18 cellular contexts compared by ENCODE assay signal in the genomic region with DNA sequence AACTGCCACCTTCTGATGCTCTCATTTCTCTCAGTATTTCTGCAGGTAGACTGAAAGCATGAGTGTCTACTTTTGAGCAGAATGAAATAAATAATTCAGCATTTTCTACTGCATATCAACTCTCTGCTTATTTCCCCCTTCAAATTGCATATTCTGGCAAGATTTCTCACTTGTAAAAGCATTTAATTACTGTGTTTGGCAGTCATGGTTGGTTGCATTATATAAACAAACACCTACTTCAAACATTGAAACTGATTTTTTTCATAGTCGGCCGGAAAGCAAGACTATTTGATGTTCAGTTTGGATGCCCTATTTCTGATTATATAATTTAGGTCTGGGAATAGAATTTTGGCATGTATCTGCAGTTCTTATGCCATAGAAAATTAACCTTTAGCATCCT.
"Had no signal": no experiment of that assay in that cellular context is flagged by ENCODE, and none has a peak within 500 bp of the region (broad histone marks: within the 10 kb centered on the region; RNA-seq: fewer than 3 reads in every experiment).

No MANE protein-coding gene starts in this region.

- DNase-seq: activated CD4-positive, alpha-beta T cell treated with anti-CD3 and anti-CD28 coated beads for 1 hour; activated CD4-positive, alpha-beta T cell treated with anti-CD3 and anti-CD28 coated beads, Interleukin-2, amount 50 U/mL, for 1 hour; activated CD8-positive, alpha-beta T cell treated with anti-CD3 and anti-CD28 coated beads, Interleukin-2, amount 10 ng/mL, durations not matched to agents 7 days and 5 days; activated gamma-delta T cell treated with Interleukin-2 at 50 U/mL for 16 hours; anterior cingulate cortex; body of pancreas; cortex of kidney; endodermal cell; heart left ventricle; mesenchymal stem cell; nephron progenitor cell; nucleus accumbens; right lobe of liver; stimulated activated CD4-positive, alpha-beta T cell treated with anti-CD3 and anti-CD28 coated beads, Interleukin-1b, Interleukin-23, amount 100 ng/mL, for 48 hours; stimulated activated naive CD8-positive, alpha-beta T cell treated with anti-CD3 and anti-CD28 coated beads, Interleukin-15, amount 100 ng/mL, for 72 hours; tibial artery had no signal

- ATAC-seq: activated CD8-positive, alpha-beta T cell treated with anti-CD3 and anti-CD28 coated beads, Interleukin-2, amount 10 ng/mL, durations not matched to agents 7 days and 5 days; body of pancreas; gastroesophageal sphincter; heart left ventricle; stimulated activated naive CD8-positive, alpha-beta T cell treated with anti-CD3 and anti-CD28 coated beads, Interleukin-15, amount 100 ng/mL, for 72 hours had no signal

- FAIRE-seq: islet of Langerhans had no signal
